27 cellular contexts compared by ENCODE assay signal in genomic region chr21:35237287-35237686, GRCh38.
"Had no signal": no experiment of that assay in that cellular context is flagged by ENCODE, and none has a peak within 500 bp of the region (broad histone marks: within the 10 kb centered on the region; RNA-seq: fewer than 3 reads in every experiment).

No MANE protein-coding gene starts in this region.

- ATAC-seq: activated naive CD8-positive, alpha-beta T cell treated with anti-CD3 and anti-CD28 coated beads, Interleukin-2, amount 50 U/mL, for 24 hours; foreskin keratinocyte; heart left ventricle; left colon; right cardiac atrium; T-helper 17 cell had no signal

- H3K27ac ChIP-seq: breast epithelium, esophagus muscularis mucosa, foreskin keratinocyte, heart left ventricle, suprapubic skin, tibial nerve had no signal

- DNase-seq: activated CD4-positive, alpha-beta memory T cell treated with anti-CD3 and anti-CD28 coated beads, Interleukin-2, amount 10 ng/mL, durations not matched to agents 7 days and 5 days; activated CD8-positive, alpha-beta memory T cell treated with anti-CD3 and anti-CD28 coated beads, Interleukin-2, amount 50 U/mL, for 48 hours; activated naive CD8-positive, alpha-beta T cell treated with anti-CD3 and anti-CD28 coated beads, Interleukin-2, amount 50 U/mL, for 24 hours; activated T-cell treated with anti-CD3 and anti-CD28 coated beads, Interleukin-2, amount 50 U/mL, for 24 hours; amygdala; central memory CD4-positive, alpha-beta T cell; dermis blood vessel endothelial cell; effector CD4-positive, alpha-beta T cell; foreskin keratinocyte; heart left ventricle; hypothalamus; immature natural killer cell; kidney; left colon; mammary epithelial cell; right cardiac atrium; stimulated activated CD4-positive, alpha-beta T cell treated with anti-CD3 and anti-CD28 coated beads, Interleukin-15, amount 100 ng/mL, for 24 hours; stimulated activated CD4-positive, alpha-beta T cell treated with anti-CD3 and anti-CD28 coated beads, Interleukin-2, amount 100 ng/mL, for 24 hours; SW 1271; T-helper 17 cell; T1000 had no signal

- H3K4me3 Mint-ChIP-seq: activated CD4-positive, alpha-beta memory T cell treated with anti-CD3 and anti-CD28 coated beads, Interleukin-2, amount 10 ng/mL, durations not matched to agents 7 days and 5 days; activated naive CD4-positive, alpha-beta T cell treated with anti-CD3 and anti-CD28 coated beads, Interleukin-2, amount 50 U/mL, for 24 hours; activated naive CD8-positive, alpha-beta T cell treated with anti-CD3 and anti-CD28 coated beads, Interleukin-2, amount 50 U/mL, for 24 hours; activated T-cell treated with anti-CD3 and anti-CD28 coated beads, Interleukin-2, amount 50 U/mL, for 24 hours; immature natural killer cell; T-helper 17 cell had no signal

- H3K4me1 ChIP-seq: breast epithelium, foreskin keratinocyte had no signal

- H3K27me3 ChIP-seq: breast epithelium, esophagus muscularis mucosa, foreskin keratinocyte, heart left ventricle, suprapubic skin, tibial nerve had no signal

- H3K27ac Mint-ChIP-seq: activated CD4-positive, alpha-beta memory T cell treated with anti-CD3 and anti-CD28 coated beads, Interleukin-2, amount 10 ng/mL, durations not matched to agents 7 days and 5 days; activated naive CD4-positive, alpha-beta T cell treated with anti-CD3 and anti-CD28 coated beads, Interleukin-2, amount 50 U/mL, for 24 hours; activated naive CD8-positive, alpha-beta T cell treated with anti-CD3 and anti-CD28 coated beads, Interleukin-2, amount 50 U/mL, for 24 hours; activated T-cell treated with anti-CD3 and anti-CD28 coated beads, Interleukin-2, amount 50 U/mL, for 24 hours; activated T-helper 2 cell treated with anti-CD3 and anti-CD28 coated beads, Interferon-gamma antibody, Interleukin-2, Interleukin-4, amounts not matched to agents 10 μg/mL and 5 μg/mL and 100 μg/mL, durations not matched to agents 14 hours and 24 hours and 36 hours; immature natural killer cell; T-helper 17 cell had no signal

- H3K9me3 Mint-ChIP-seq: activated naive CD4-positive, alpha-beta T cell treated with anti-CD3 and anti-CD28 coated beads, Interleukin-2, amount 50 U/mL, for 24 hours had no signal

- H3K4me3 ChIP-seq: breast epithelium, esophagus muscularis mucosa, heart left ventricle, suprapubic skin, tibial nerve had no signal

- H3K27me3 Mint-ChIP-seq: activated naive CD4-positive, alpha-beta T cell treated with anti-CD3 and anti-CD28 coated beads, Interleukin-2, amount 50 U/mL, for 24 hours; activated naive CD8-positive, alpha-beta T cell treated with anti-CD3 and anti-CD28 coated beads, Interleukin-2, amount 50 U/mL, for 24 hours; activated T-cell treated with anti-CD3 and anti-CD28 coated beads, Interleukin-2, amount 50 U/mL, for 24 hours had no signal

- H3K9me3 ChIP-seq: breast epithelium, esophagus muscularis mucosa, suprapubic skin had no signal

- H3K36me3 ChIP-seq: breast epithelium, esophagus muscularis mucosa, heart left ventricle, suprapubic skin, tibial nerve had no signal
